Comparison of ENCODE assay signal across 20 cellular contexts in the genomic region with DNA sequence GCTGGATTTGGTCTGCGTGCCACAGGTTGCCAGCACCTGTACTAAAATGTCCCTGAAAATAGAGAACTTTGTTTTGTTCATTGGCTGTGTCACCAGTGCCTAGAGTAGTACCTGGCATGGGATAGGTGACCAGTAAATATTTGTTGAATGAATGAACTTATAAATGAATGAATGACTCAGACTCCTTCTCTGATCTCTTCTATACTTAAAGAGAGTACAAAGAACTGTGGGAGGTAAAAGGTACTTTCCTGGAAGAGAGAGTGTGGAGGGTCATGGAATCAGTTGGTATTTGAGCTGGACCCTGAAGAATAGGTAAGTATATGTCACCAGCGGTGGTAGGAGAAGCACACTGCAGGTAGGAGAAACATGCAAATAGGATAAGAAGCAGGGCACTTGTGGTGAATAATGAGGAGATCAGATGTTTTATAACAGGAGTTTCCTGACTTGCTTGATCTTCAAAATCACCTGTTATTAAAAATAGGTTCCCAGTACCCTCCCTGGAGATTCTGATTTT.
"Had no signal": no experiment of that assay in that cellular context is flagged by ENCODE, and none has a peak within 500 bp of the region (broad histone marks: within the 10 kb centered on the region; RNA-seq: fewer than 3 reads in every experiment).

No MANE protein-coding gene starts in this region.

- H3K9me3 ChIP-seq: breast epithelium, esophagus squamous epithelium, left lung, ovary, stomach, thoracic aorta, vagina had no signal

- H3K4me3 ChIP-seq: breast epithelium, esophagus squamous epithelium, left lung, ovary, stomach, thoracic aorta, vagina had no signal

- H3K9me3 Mint-ChIP-seq: activated naive CD4-positive, alpha-beta T cell treated with anti-CD3 and anti-CD28 coated beads, Interleukin-2, amount 50 U/mL, for 72 hours; neural crest cell had no signal

- DNase-seq: activated CD4-positive, alpha-beta T cell treated with anti-CD3 and anti-CD28 coated beads, Interleukin-2, amount 50 U/mL, for 4 hours; activated CD4-positive, CD25-positive, alpha-beta regulatory T cell; activated effector memory CD4-positive, alpha-beta T cell treated with anti-CD3 and anti-CD28 coated beads, Interleukin-2, amount 50 U/mL, for 16 hours; activated T-cell treated with anti-CD3 and anti-CD28 coated beads, Interleukin-2, amount 50 U/mL, for 1 hour; anterior cingulate cortex; esophagus squamous epithelium; foreskin fibroblast; head of caudate nucleus; left lung; mesenchymal stem cell; ovary; stimulated activated CD4-positive, alpha-beta T cell treated with anti-CD3 and anti-CD28 coated beads, Interleukin-15, amount 100 ng/mL, for 24 hours; stimulated activated CD4-positive, alpha-beta T cell treated with anti-CD3 and anti-CD28 coated beads, Interleukin-4, amount 100 ng/mL, for 24 hours; stomach; T-helper 17 cell had no signal

- H3K27ac Mint-ChIP-seq: activated naive CD4-positive, alpha-beta T cell treated with anti-CD3 and anti-CD28 coated beads, Interleukin-2, amount 50 U/mL, for 72 hours had no signal

- H3K27ac ChIP-seq: breast epithelium, esophagus squamous epithelium, left lung, ovary, thoracic aorta, vagina had no signal

- H3K4me1 ChIP-seq: breast epithelium had no signal

- H3K36me3 ChIP-seq: breast epithelium, esophagus squamous epithelium, left lung, ovary, stomach, vagina had no signal

- H3K27me3 Mint-ChIP-seq: T-helper 17 cell had no signal

- H3K4me3 Mint-ChIP-seq: neural crest cell, T-helper 17 cell had no signal

- H3K27me3 ChIP-seq: breast epithelium, esophagus squamous epithelium, left lung, ovary, stomach, vagina had no signal

- ATAC-seq: activated naive CD4-positive, alpha-beta T cell treated with anti-CD3 and anti-CD28 coated beads, Interleukin-2, amount 50 U/mL, for 72 hours; left lung; T-helper 17 cell had no signal
